Comparison of ENCODE assay signal across 1 cellular context in the genomic region with DNA sequence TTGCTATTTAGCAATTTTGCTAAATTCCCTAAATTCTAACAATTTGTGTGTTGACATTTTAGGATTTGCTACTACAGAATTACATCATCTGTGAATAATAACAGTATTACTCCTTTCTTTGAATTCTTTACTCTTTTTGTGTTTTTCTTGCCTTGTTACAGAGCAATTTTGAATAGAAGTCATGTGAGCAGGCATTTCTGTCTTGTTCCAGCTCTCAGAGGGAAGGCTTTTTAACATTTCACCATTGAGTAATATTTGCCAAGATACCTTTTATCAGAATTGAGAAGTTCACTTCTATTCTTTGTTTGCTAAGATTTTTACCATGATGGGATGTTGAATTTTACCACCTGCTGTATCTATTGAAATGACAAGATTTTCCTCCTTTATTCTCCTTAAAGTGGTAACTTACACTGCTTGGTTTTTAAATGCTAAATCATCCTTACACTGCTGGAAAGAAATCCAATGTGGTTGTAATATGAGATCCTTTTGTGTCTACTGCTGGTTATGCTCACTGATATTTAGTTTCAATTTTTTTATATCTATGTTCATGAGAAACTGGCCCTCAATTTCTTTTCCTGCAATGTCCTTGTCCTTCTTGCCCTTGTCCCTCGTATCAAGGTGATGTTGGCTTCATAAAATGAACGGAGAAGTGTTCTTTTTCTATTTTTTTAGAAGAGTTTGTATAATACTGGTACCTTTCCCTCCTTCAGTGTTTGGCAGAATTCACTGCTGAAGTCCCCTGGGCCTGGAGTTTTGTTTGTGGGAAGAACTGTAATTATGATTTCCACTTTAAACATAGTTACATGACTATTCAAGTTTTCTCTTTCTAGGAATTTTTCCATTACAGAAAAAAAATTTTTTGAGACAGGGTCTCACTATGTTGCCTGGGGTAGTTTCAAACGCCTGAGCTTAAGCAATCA.
A peak's percentile ranks its signal among the peaks of the same experiment; 100 is the strongest.
TF ChIP-seq lines count a peak whose summit lies in the region.

No MANE protein-coding gene starts in this region.

TF ChIP-seq in IMR-90, 13 proteins besides CTCF, POLR2A, EP300 and RAD21 (continued from another document):
- no peak for TF ChIP-seq FOS (IDR thresholded peaks at IDR 0.05; ENCODE audit: low read depth, low read length)
- TF ChIP-seq NFE2L2 (IDR thresholded peaks at IDR 0.05; ENCODE audit: low read depth, low read length), result peak; percentile 65; the same call in 1 of the 2 replicates
- TF ChIP-seq ELK1 (IDR thresholded peaks at IDR 0.05; ENCODE audit: borderline replicate concordance, low read depth, low read length), result no peak
